ENCODE assay signal across 8 cellular contexts in the genomic region with DNA sequence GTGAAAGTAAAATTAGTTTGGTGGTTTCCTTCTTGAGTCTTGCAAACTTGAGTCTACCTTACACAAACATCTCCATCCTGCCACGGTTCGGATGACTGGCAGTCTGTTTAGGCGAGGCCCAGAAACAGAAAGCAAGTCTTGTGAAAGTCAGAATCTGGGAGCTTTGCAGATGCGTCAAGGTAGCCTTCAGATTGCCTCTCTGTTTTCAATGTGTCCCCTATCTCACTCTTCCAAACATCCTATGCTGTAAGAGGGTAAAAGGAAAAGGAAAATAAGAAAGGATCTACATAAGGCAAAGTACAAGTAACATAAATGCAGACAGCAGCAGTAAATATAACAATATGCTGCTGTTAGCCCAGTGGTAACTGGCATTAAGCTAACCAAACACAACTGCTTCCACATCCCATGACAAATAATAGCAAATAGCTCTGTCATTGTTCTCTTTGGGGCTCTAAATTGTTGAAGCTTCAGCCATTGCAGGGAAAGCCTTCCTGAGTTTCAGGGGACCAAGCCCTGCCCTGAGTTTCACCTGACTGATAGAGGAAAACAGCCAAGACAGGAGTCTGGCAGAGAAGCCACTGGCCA. TPM values are rescaled to one million over a fixed set of nuclear protein-coding genes. Genes with fewer than 3 reads are reported as not detected.
DNase-seq lines count a peak whose midpoint lies in the region; ATAC-seq and TF ChIP-seq lines count a peak whose summit lies in the region.

No MANE protein-coding gene starts in this region.

- TF ChIP-seq CTCF in heart left ventricle (IDR thresholded peaks at IDR 0.05) (no peak), gastroesophageal sphincter (IDR thresholded peaks at IDR 0.05) (no peak)

- H3K27me3 ChIP-seq in heart left ventricle (no peaks in the 10 kb centered on the region), gastroesophageal sphincter (no peaks in the 10 kb centered on the region)

- DNase-seq in heart left ventricle (peak in 1 of 5 donors; percentile 20), Right ventricle myocardium inferior (ENCODE audit: missing footprints) (no peak), activated T-cell treated with anti-CD3 and anti-CD28 coated beads for 1 hour (ENCODE audit: low read depth) (peak; percentile 50), SIG-M5 (lab: John Stamatoyannopoulos, UW) (no peak), HK-2 (ENCODE audit: unreplicated experiment) (no peak)
- peak; percentile 47 to 63 (median 63) for DNase-seq in stimulated activated CD4-positive, alpha-beta T cell treated with anti-CD3 and anti-CD28 coated beads, TNF-alpha, amount 100 ng/mL, for 24 hours (ENCODE audit: low read depth in 3 of 3)

- intact Hi-C loops in heart left ventricle (cut with DNase I) = loop anchor here in 6 of 10 donors (5.0 to 10.0 kb wide), 4 partner anchors 37 to 249 kb away; no protein-coding TSS in a partner anchor
- intact Hi-C loops in Right ventricle myocardium inferior (cut with DNase I) = loop anchor here (10.0 kb wide), 2 partner anchors 69 to 99 kb away; no protein-coding TSS in a partner anchor

- WGBS in heart left ventricle, 4 donors = 19 to 29% (median 26%) methylated on average over 4 of the region's 4 CpGs
- WGBS in gastroesophageal sphincter (ENCODE audit: low coverage in 1 of 2), 2 donors = 14 to 28% methylated on average over 3 to 4 of the region's 4 CpGs

- TF ChIP-seq EP300 in gastroesophageal sphincter (IDR thresholded peaks at IDR 0.05) = no peak

- ATAC-seq in heart left ventricle (no peak), Right ventricle myocardium inferior (no peak), HG03521 (IDR thresholded peaks at IDR 0.05; ENCODE audit: unreplicated experiment) (peak; percentile 84), gastroesophageal sphincter (no peak)

- H3K4me1 ChIP-seq in heart left ventricle = peaks cover 0 to 78% (median 42%) of the 10 kb centered on the region in 12 donors
- H3K4me1 ChIP-seq in gastroesophageal sphincter = peaks cover 6 to 72% (median 23%) of the 10 kb centered on the region in 3 donors

- H3K4me3 ChIP-seq in heart left ventricle (no peak overlapping the region), gastroesophageal sphincter (no peak overlapping the region)

- H3K36me3 ChIP-seq in heart left ventricle = no peaks in the 10 kb centered on the region
- no peaks in the 10 kb centered on the region for H3K36me3 ChIP-seq in gastroesophageal sphincter

- H3K9me3 ChIP-seq in heart left ventricle = no peaks in the 10 kb centered on the region
- H3K9me3 ChIP-seq in gastroesophageal sphincter = no peaks in the 10 kb centered on the region

- peak overlapping the region in 11 of 12 donors; percentile 1 to 78 (median 48) for H3K27ac ChIP-seq in heart left ventricle
- H3K27ac ChIP-seq in gastroesophageal sphincter = peak overlapping the region; percentile 50 to 85 (median 68)

- TF ChIP-seq POLR2A in heart left ventricle (IDR thresholded peaks at IDR 0.05) (no peak), gastroesophageal sphincter (IDR thresholded peaks at IDR 0.05) (no peak)

RNA-seq across cellular contexts. Expression of a gene that starts 26.2 kb away (rescaled TPM):
- total RNA-seq in heart left ventricle (10 to 100 TPM in 3 of 9 donors, 1 to 10 TPM in 6; 1.2 to 39.8 (median 6.7) TPM), Right ventricle myocardium inferior (25.2 TPM), gastroesophageal sphincter (not detected)
- 1 to 10 TPM; 1.8 to 9.6 TPM for polyA plus RNA-seq in heart left ventricle

RNA-seq across cellular contexts. Expression of a gene that starts 49.6 kb away (rescaled TPM):
- 10 to 100 TPM; 12.3 to 17.6 (median 14.1) TPM for total RNA-seq in heart left ventricle
- polyA plus RNA-seq in heart left ventricle = 10 to 100 TPM; 15.7 to 22.9 TPM
- total RNA-seq in Right ventricle myocardium inferior = 13.5 TPM
- total RNA-seq in gastroesophageal sphincter = 10 to 100 TPM; 23.3 to 26.3 (median 25.8) TPM

Comparison
In these comparisons a context has a peak if more than half of its experiments do, and no peak if none do; other contexts are left out.
1. DNase-seq: peak in activated T-cell treated with anti-CD3 and anti-CD28 coated beads for 1 hour (single experiment) and stimulated activated CD4-positive, alpha-beta T cell treated with anti-CD3 and anti-CD28 coated beads, TNF-alpha, amount 100 ng/mL, for 24 hours (3 of 3); none in Right ventricle myocardium inferior (single experiment), SIG-M5 (single experiment) and HK-2 (single experiment).